Comparison of ENCODE assay signal across 23 cellular contexts in genomic region chr4:3434891-3435683, GRCh38. TPM values are rescaled to one million over a fixed set of nuclear protein-coding genes. Genes with fewer than 3 reads are reported as not detected.
DNase-seq lines count a peak whose midpoint lies in the region; ATAC-seq and TF ChIP-seq lines count a peak whose summit lies in the region.
"Had no signal": no experiment of that assay in that cellular context is flagged by ENCODE, and none has a peak within 500 bp of the region (broad histone marks: within the 10 kb centered on the region; RNA-seq: fewer than 3 reads in every experiment).

No MANE protein-coding gene starts in this region.

- ATAC-seq in GM21423 (IDR thresholded peaks at IDR 0.05; ENCODE audit: unreplicated experiment) (no peak), upper lobe of right lung (no peak)
- ATAC-seq: gastrocnemius medialis; naive thymus-derived CD4-positive, alpha-beta T cell; PC-3 had no signal

- H3K79me2 ChIP-seq in neural progenitor cell (ENCODE audit: low read depth), result no peaks in the 10 kb centered on the region

- DNase-seq in NB4 (ENCODE audit: low read depth) (no peak), endodermal cell (peak; percentile 68), neural progenitor cell (ENCODE audit: low spot score) (peak; percentile 73), upper lobe of right lung (no peak)
- no peak for DNase-seq in stimulated activated CD4-positive, alpha-beta T cell treated with anti-CD3 and anti-CD28 coated beads, Interleukin-15, amount 100 ng/mL, for 24 hours
- DNase-seq: activated CD4-positive, alpha-beta T cell treated with anti-CD3 and anti-CD28 coated beads for 1 hour; activated gamma-delta T cell; amniotic stem cell; cortex of kidney; gastrocnemius medialis; naive thymus-derived CD4-positive, alpha-beta T cell; NCI-H2081; NCI-H526 treated with DMSO at 0.1 percent for 48 hours; PC-3; stimulated activated CD4-positive, alpha-beta T cell treated with anti-CD3 and anti-CD28 coated beads, Interleukin-12 subunit alpha, Interleukin-12 subunit beta, amount 100 ng/mL, for 4 hours; stimulated activated naive CD4-positive, alpha-beta T cell; T-helper 9 cell had no signal

- H3K27me3 Mint-ChIP-seq in endodermal cell (ENCODE audit: insufficient read depth), result no peaks in the 10 kb centered on the region
- H3K27me3 Mint-ChIP-seq in neural progenitor cell (ENCODE audit: insufficient read depth, low read depth), result peaks cover 8% of the 10 kb centered on the region
- H3K27me3 Mint-ChIP-seq: naive thymus-derived CD4-positive, alpha-beta T cell had no signal

- H3K4me3 Mint-ChIP-seq in endodermal cell (no peak overlapping the region), neural progenitor cell (no peak overlapping the region)

- H3K36me3 ChIP-seq in endodermal cell (ENCODE audit: control insufficient read depth, insufficient read depth, low read length) (no peaks in the 10 kb centered on the region), neural progenitor cell (no peaks in the 10 kb centered on the region), upper lobe of right lung (peaks cover 10% of the 10 kb centered on the region)

- H3K9ac ChIP-seq in endodermal cell (ENCODE audit: extremely low read depth, low read length, poor library complexity, severe bottlenecking) (no peak overlapping the region), neural progenitor cell (no peak overlapping the region)

- H3K36me3 Mint-ChIP-seq in endodermal cell (ENCODE audit: low read depth) (peaks cover 2% of the 10 kb centered on the region), neural progenitor cell (peaks cover 2% of the 10 kb centered on the region)
- H3K36me3 Mint-ChIP-seq: naive thymus-derived CD4-positive, alpha-beta T cell had no signal

- peak overlapping the region; percentile 49 for H3K4me2 ChIP-seq in neural progenitor cell

- peaks cover 4% of the 10 kb centered on the region for H3K4me1 Mint-ChIP-seq in endodermal cell
- H3K4me1 Mint-ChIP-seq in neural progenitor cell, result peaks cover 8% of the 10 kb centered on the region
- H3K4me1 Mint-ChIP-seq: naive thymus-derived CD4-positive, alpha-beta T cell had no signal

- H4K20me1 ChIP-seq in neural progenitor cell (ENCODE audit: low read depth), result peaks cover 5% of the 10 kb centered on the region

- H3K4me1 ChIP-seq in endodermal cell (ENCODE audit: control insufficient read depth, insufficient read depth, low read length) (no peaks in the 10 kb centered on the region), neural progenitor cell (peaks cover 8% of the 10 kb centered on the region), upper lobe of right lung (no peaks in the 10 kb centered on the region)

- no peak overlapping the region for H2AFZ ChIP-seq in neural progenitor cell (replicated peaks)

- TF ChIP-seq CTCF in GM12875 (IDR thresholded peaks at IDR 0.05; ENCODE audit: borderline replicate concordance, insufficient read depth, low read depth, low read length) (peak; percentile 25; the same call in 1 of the 2 replicates), NB4 (IDR thresholded peaks at IDR 0.05; ENCODE audit: low read depth, low read length) (peak; percentile 13), endodermal cell (conservative IDR thresholded peaks at IDR 0.05) (peak; percentile 66), neural progenitor cell (IDR thresholded peaks at IDR 0.05) (peak; percentile 55), upper lobe of right lung (IDR thresholded peaks at IDR 0.05) (no peak)

- WGBS in endodermal cell (ENCODE audit: insufficient coverage in 1 of 2, insufficient read length in 1 of 2), 2 experiments, result 66 to 79% methylated on average over 9 to 16 of the region's 16 CpGs

- no peak overlapping the region for H3K4me3 ChIP-seq in GM12875 (ENCODE audit: low read depth, low read length)
- H3K4me3 ChIP-seq in NB4 (ENCODE audit: low read depth, low read length), result no peak overlapping the region
- H3K4me3 ChIP-seq in endodermal cell (ENCODE audit: low read length), result no peak overlapping the region
- no peak overlapping the region for H3K4me3 ChIP-seq in neural progenitor cell
- H3K4me3 ChIP-seq in upper lobe of right lung, result no peak overlapping the region
- H3K4me3 ChIP-seq: gastrocnemius medialis, SK-N-MC, tibial artery had no signal

- H3K27me3 ChIP-seq in endodermal cell (ENCODE audit: control insufficient read depth, insufficient read depth, low read length, poor library complexity, severe bottlenecking) (no peaks in the 10 kb centered on the region), neural progenitor cell (no peaks in the 10 kb centered on the region), upper lobe of right lung (no peaks in the 10 kb centered on the region)
- H3K27me3 ChIP-seq: gastrocnemius medialis, tibial artery had no signal

- H3K9me3 ChIP-seq in endodermal cell (ENCODE audit: control insufficient read depth, low read length) (no peaks in the 10 kb centered on the region), neural progenitor cell (ENCODE audit: low read depth) (no peaks in the 10 kb centered on the region), upper lobe of right lung (no peaks in the 10 kb centered on the region)
- H3K9me3 ChIP-seq: gastrocnemius medialis, tibial artery had no signal

- H3K27ac ChIP-seq in endodermal cell (ENCODE audit: low read depth, low read length) (no peak overlapping the region), neural progenitor cell (no peak overlapping the region), upper lobe of right lung (no peak overlapping the region)
- H3K27ac ChIP-seq: gastrocnemius medialis, SK-N-MC, tibial artery had no signal

- H3K27ac Mint-ChIP-seq in endodermal cell (no peak overlapping the region), neural progenitor cell (no peak overlapping the region)
- H3K27ac Mint-ChIP-seq: naive thymus-derived CD4-positive, alpha-beta T cell had no signal

- no peaks in the 10 kb centered on the region for H3K9me3 Mint-ChIP-seq in endodermal cell
- no peaks in the 10 kb centered on the region for H3K9me3 Mint-ChIP-seq in neural progenitor cell
- H3K9me3 Mint-ChIP-seq: naive thymus-derived CD4-positive, alpha-beta T cell had no signal

- H3F3A ChIP-seq in neural progenitor cell (ENCODE audit: low read depth), result no peaks in the 10 kb centered on the region

- TF ChIP-seq POLR2A in NB4 (IDR thresholded peaks at IDR 0.05; ENCODE audit: extremely low read depth, insufficient read length), result no peak

- intact Hi-C loops in upper lobe of right lung (cut with DNase I), result loop anchor here (10.0 kb wide), 1 partner anchor 240 kb away; no protein-coding TSS in a partner anchor

RNA-seq across cellular contexts. Expression of gene HGFAC, which starts 6.7 kb away (rescaled TPM):
- total RNA-seq in endodermal cell (under 1 TPM in 1 of 2 donors, not detected in 1; 0.46 TPM), neural progenitor cell (ENCODE audit: low replicate concordance) (not detected in 2 replicates), upper lobe of right lung (1.2 TPM)
- polyA plus RNA-seq in endodermal cell (2013, experiment 1 of 2), result 0.93 TPM
- 0.50 TPM for polyA plus RNA-seq in endodermal cell (2013, experiment 2 of 2)
- total RNA-seq: pulmonary artery endothelial cell had no signal
- polyA plus RNA-seq: naive thymus-derived CD4-positive, alpha-beta T cell had no signal

RNA-seq across cellular contexts. Expression of gene DOK7, which starts 28.0 kb away (rescaled TPM):
- total RNA-seq in endodermal cell (1 to 10 TPM in 1 of 2 donors, under 1 TPM in 1; 0.38 to 1.3 TPM), neural progenitor cell (ENCODE audit: low replicate concordance) (0.22 TPM in 1 of 2 replicates, not detected in the other), upper lobe of right lung (3.6 TPM)
- polyA plus RNA-seq in endodermal cell (2013, experiment 1 of 2), result 0.46 TPM
- polyA plus RNA-seq in endodermal cell (2013, experiment 2 of 2), result 1.0 TPM
- total RNA-seq: lung microvascular endothelial cell; naive thymus-derived CD4-positive, alpha-beta T cell had no signal
- polyA plus RNA-seq: naive thymus-derived CD4-positive, alpha-beta T cell had no signal

Comparison
In these comparisons a context has a peak if more than half of its experiments do, and no peak if none do; other contexts are left out.
1. DNase-seq: peak in endodermal cell (single experiment) and neural progenitor cell (single experiment); none in NB4 (single experiment), stimulated activated CD4-positive, alpha-beta T cell treated with anti-CD3 and anti-CD28 coated beads, Interleukin-15, amount 100 ng/mL, for 24 hours (single experiment) and upper lobe of right lung (single experiment).